Comparison of ENCODE assay signal across 8 cellular contexts in the genomic region with DNA sequence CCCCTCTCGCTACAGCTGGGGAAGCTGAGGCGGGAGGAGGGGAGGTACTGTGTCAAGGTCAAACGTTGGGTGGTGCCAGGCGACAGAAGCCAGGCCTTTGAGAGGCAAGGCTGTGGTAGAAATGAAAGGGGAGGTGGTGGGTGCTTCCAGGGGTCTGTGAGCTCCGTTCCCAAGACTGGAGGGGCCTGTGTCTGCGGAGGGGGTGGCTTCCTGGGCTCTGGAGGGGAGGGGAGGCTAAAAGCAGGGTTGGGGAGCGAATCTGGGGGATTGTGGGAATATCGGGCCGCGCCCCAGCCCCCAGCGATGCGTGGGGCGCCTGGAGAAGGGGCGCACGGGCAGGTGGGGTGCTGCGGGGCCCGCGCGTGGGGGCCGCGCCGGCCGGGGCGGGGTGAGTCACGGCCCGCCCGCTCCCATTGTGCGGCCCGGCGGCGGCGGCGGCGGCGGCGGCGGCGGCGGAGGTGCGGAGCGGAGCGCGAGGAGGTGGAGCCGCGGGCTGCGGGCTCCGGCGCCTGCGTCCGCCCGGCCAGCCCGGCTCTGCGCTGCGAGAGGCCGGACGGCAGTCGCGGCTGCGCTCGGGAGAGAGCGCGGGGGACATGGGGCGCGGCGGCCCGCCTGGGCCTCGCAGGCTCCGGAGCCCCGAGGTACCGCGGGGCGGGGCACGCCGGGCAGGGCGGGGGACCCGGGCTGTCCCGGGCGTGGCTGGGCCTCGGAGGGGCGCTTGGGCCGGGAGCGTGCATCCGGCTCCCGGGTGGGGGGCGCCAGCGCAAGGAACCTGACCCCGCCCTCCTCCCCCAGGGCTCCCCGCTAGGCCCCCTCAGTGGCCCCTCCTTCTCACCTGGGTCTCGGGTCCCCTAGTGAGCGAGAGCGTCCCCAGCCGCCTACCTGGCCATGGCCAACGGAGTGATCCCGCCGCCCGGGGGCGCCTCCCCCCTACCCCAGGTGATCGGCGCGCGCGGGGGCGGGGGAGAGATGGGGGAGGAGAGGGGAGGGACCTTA.
DNase-seq lines count a peak whose midpoint lies in the region; ATAC-seq lines count a peak whose summit lies in the region.

A gene with protein sequence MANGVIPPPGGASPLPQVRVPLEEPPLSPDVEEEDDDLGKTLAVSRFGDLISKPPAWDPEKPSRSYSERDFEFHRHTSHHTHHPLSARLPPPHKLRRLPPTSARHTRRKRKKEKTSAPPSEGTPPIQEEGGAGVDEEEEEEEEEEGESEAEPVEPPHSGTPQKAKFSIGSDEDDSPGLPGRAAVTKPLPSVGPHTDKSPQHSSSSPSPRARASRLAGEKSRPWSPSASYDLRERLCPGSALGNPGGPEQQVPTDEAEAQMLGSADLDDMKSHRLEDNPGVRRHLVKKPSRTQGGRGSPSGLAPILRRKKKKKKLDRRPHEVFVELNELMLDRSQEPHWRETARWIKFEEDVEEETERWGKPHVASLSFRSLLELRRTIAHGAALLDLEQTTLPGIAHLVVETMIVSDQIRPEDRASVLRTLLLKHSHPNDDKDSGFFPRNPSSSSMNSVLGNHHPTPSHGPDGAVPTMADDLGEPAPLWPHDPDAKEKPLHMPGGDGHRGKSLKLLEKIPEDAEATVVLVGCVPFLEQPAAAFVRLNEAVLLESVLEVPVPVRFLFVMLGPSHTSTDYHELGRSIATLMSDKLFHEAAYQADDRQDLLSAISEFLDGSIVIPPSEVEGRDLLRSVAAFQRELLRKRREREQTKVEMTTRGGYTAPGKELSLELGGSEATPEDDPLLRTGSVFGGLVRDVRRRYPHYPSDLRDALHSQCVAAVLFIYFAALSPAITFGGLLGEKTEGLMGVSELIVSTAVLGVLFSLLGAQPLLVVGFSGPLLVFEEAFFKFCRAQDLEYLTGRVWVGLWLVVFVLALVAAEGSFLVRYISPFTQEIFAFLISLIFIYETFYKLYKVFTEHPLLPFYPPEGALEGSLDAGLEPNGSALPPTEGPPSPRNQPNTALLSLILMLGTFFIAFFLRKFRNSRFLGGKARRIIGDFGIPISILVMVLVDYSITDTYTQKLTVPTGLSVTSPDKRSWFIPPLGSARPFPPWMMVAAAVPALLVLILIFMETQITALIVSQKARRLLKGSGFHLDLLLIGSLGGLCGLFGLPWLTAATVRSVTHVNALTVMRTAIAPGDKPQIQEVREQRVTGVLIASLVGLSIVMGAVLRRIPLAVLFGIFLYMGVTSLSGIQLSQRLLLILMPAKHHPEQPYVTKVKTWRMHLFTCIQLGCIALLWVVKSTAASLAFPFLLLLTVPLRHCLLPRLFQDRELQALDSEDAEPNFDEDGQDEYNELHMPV (plus strand): TSS at position 526 of the 996 bp plus-strand sequence. CDS start 363 bp downstream, at position 889.

- H3K27me3 ChIP-seq in iPS DF 6.9 (ENCODE audit: control insufficient read depth, insufficient read depth, low read length), result no peaks in the 10 kb centered on the region

- H3K4me3 Mint-ChIP-seq in stimulated activated effector memory CD8-positive, alpha-beta T cell treated with anti-CD3 and anti-CD28 coated beads, Interleukin-12 subunit alpha, Interleukin-12 subunit beta, amount 100 ng/mL, for 72 hours, result peak within 1 kb of the TSS; percentile 69

- H3K27ac Mint-ChIP-seq in stimulated activated effector memory CD8-positive, alpha-beta T cell treated with anti-CD3 and anti-CD28 coated beads, Interleukin-12 subunit alpha, Interleukin-12 subunit beta, amount 100 ng/mL, for 72 hours, result peak within 1 kb of the TSS; percentile 71

- H3K4me1 ChIP-seq in iPS DF 6.9 (ENCODE audit: control insufficient read depth, insufficient read depth, low read length), result peaks cover 6% of the 10 kb centered on the region

- WGBS in iPS DF 6.9 (ENCODE audit: insufficient coverage, insufficient read length), result no CpG with 5 or more reads among the region's 103 CpGs

- H3K36me3 ChIP-seq in iPS DF 6.9 (ENCODE audit: control insufficient read depth, insufficient read depth, low read length), result no peaks in the 10 kb centered on the region; the same call in 1 of the 2 replicates

- no peaks in the 10 kb centered on the region for H3K9me3 ChIP-seq in iPS DF 6.9 (ENCODE audit: control insufficient read depth, insufficient read depth, low read length)

- ATAC-seq in stimulated activated effector memory CD8-positive, alpha-beta T cell treated with anti-CD3 and anti-CD28 coated beads, Interleukin-12 subunit alpha, Interleukin-12 subunit beta, amount 100 ng/mL, for 72 hours, result peak; percentile 42
- ATAC-seq in GM21825 (IDR thresholded peaks at IDR 0.05; ENCODE audit: unreplicated experiment), result no peak

- DNase-seq in EH (ENCODE audit: low read depth), result peak; percentile 58
- DNase-seq in LoVo (ENCODE audit: low spot score), result peak; percentile 28
- peak; percentile 77 for DNase-seq in astrocyte of the hippocampus (ENCODE audit: low read depth, low spot score)
- DNase-seq in iPS DF 6.9 (ENCODE audit: low read depth, low spot score), result no peak
- no peak for DNase-seq in stimulated activated effector memory CD8-positive, alpha-beta T cell treated with anti-CD3 and anti-CD28 coated beads, Interleukin-12 subunit alpha, Interleukin-12 subunit beta, amount 100 ng/mL, for 72 hours (ENCODE audit: low spot score in 2 of 2)
- DNase-seq in globus pallidus (ENCODE audit: low spot score), result no peak
- DNase-seq in cerebellar nuclear complex (lab: John Stamatoyannopoulos, UW), result no peak

- no peaks in the 10 kb centered on the region for H3K36me3 Mint-ChIP-seq in stimulated activated effector memory CD8-positive, alpha-beta T cell treated with anti-CD3 and anti-CD28 coated beads, Interleukin-12 subunit alpha, Interleukin-12 subunit beta, amount 100 ng/mL, for 72 hours

- H3K27ac ChIP-seq in iPS DF 6.9 (ENCODE audit: low read length), result no peak within 1 kb of the TSS

- H3K4me1 Mint-ChIP-seq in stimulated activated effector memory CD8-positive, alpha-beta T cell treated with anti-CD3 and anti-CD28 coated beads, Interleukin-12 subunit alpha, Interleukin-12 subunit beta, amount 100 ng/mL, for 72 hours, result peaks cover 19% of the 10 kb centered on the region

- H3K4me3 ChIP-seq in iPS DF 6.9 (ENCODE audit: low read length), result peak within 1 kb of the TSS; percentile 61; the same call in 1 of the 2 replicates

- H3K9me3 Mint-ChIP-seq in stimulated activated effector memory CD8-positive, alpha-beta T cell treated with anti-CD3 and anti-CD28 coated beads, Interleukin-12 subunit alpha, Interleukin-12 subunit beta, amount 100 ng/mL, for 72 hours, result no peaks in the 10 kb centered on the region

Comparison
In these comparisons a context has a peak if more than half of its experiments do, and no peak if none do; other contexts are left out.
1. DNase-seq: peak in EH (single experiment), LoVo (single experiment) and astrocyte of the hippocampus (single experiment); none in iPS DF 6.9 (single experiment), stimulated activated effector memory CD8-positive, alpha-beta T cell treated with anti-CD3 and anti-CD28 coated beads, Interleukin-12 subunit alpha, Interleukin-12 subunit beta, amount 100 ng/mL, for 72 hours (0 of 2), globus pallidus (single experiment) and cerebellar nuclear complex (0 of 2).